8 cellular contexts compared by ENCODE assay signal in the genomic region with DNA sequence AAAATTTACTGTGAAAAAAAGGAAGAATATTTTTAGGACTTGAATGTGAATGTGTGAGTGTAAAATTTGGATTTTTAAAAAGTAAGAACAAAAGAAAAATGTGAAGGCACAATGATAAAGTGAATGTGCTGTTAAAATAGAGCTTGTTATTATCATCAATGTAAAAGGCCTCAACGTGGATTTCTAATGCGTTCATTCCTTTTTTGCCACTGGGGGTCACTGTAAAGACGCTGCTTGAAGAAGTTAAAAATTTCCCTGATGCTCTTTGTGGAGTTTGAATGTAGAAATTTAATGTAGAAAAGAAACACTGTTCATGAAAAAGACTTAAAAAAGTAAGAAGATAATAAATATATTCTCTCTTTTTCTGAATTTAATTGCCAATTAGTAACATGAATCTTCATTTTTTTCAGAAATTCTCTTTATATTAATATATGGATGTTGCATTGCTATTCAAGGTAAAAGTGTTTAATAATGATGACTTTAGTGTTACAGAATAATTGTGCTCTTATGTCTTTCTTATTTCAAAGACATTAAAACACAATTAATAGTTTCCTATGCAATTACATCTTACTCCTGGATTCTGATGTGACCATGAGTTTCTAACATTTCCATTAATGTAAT.
A peak's percentile ranks its signal among the peaks of the same experiment; 100 is the strongest.
DNase-seq lines count a peak whose midpoint lies in the region; ATAC-seq lines count a peak whose summit lies in the region.

No MANE protein-coding gene starts in this region.

- no peaks in the 10 kb centered on the region for H3K4me1 ChIP-seq in NT2/D1 (ENCODE audit: insufficient read depth, insufficient read length)

- H3K4me3 Mint-ChIP-seq in central memory CD8-positive, alpha-beta T cell, result no peak overlapping the region

- no peaks in the 10 kb centered on the region for H3K9me3 Mint-ChIP-seq in central memory CD8-positive, alpha-beta T cell

- ATAC-seq in GM18861 (IDR thresholded peaks at IDR 0.05; ENCODE audit: unreplicated experiment), result peak; percentile 46
- peak; percentile 28 for ATAC-seq in central memory CD8-positive, alpha-beta T cell (replicated peaks; ENCODE audit: extremely low read depth, poor library complexity, severe bottlenecking)

- DNase-seq in NCI-H187 (lab: John Stamatoyannopoulos, UW) (peak; percentile 25 to 26), NCI-H187 treated with DMSO at 0.1 percent for 48 hours (lab: John Stamatoyannopoulos, UW) (no peak), NT2/D1 (ENCODE audit: low read depth, low spot score) (peak; percentile 33), medulla oblongata (ENCODE audit: extremely low spot score) (peak; percentile 86), HuH-7 (ENCODE audit: low spot score) (no peak)
- DNase-seq in central memory CD8-positive, alpha-beta T cell (ENCODE audit: low spot score in 2 of 2), result no peak
- no peak for DNase-seq in stimulated activated naive CD4-positive, alpha-beta T cell treated with Interleukin-2 at 50 U/mL for 16 hours (lab: John Stamatoyannopoulos, UW)

- H3K9me3 ChIP-seq in NT2/D1 (ENCODE audit: insufficient read depth, low read length), result no peaks in the 10 kb centered on the region

- H3K9ac ChIP-seq in NT2/D1 (ENCODE audit: insufficient read length, low read depth), result no peak overlapping the region

- H3K4me1 Mint-ChIP-seq in central memory CD8-positive, alpha-beta T cell, result peaks cover 6% of the 10 kb centered on the region

- H3K36me3 ChIP-seq in NT2/D1 (ENCODE audit: insufficient read depth, insufficient read length, low read length), result no peaks in the 10 kb centered on the region

- H3K27me3 ChIP-seq in NT2/D1 (ENCODE audit: insufficient read depth, insufficient read length), result no peaks in the 10 kb centered on the region

- no peak overlapping the region for H3K4me3 ChIP-seq in NT2/D1 (ENCODE audit: insufficient read length, low read depth)

- no peaks in the 10 kb centered on the region for H3K36me3 Mint-ChIP-seq in central memory CD8-positive, alpha-beta T cell (ENCODE audit: insufficient read depth)

- no peaks in the 10 kb centered on the region for H3K27me3 Mint-ChIP-seq in central memory CD8-positive, alpha-beta T cell

- no peak overlapping the region for H3K27ac Mint-ChIP-seq in central memory CD8-positive, alpha-beta T cell (ENCODE audit: low read depth)

Comparison
In these comparisons a context has a peak if more than half of its experiments do, and no peak if none do; other contexts are left out.
1. DNase-seq: peak in NCI-H187 (2 of 2), NT2/D1 (single experiment) and medulla oblongata (single experiment); none in NCI-H187 treated with DMSO at 0.1 percent for 48 hours (single experiment), central memory CD8-positive, alpha-beta T cell (0 of 2), stimulated activated naive CD4-positive, alpha-beta T cell treated with Interleukin-2 at 50 U/mL for 16 hours (single experiment) and HuH-7 (single experiment).